Comparison of ENCODE assay signal across 22 cellular contexts in the genomic region with DNA sequence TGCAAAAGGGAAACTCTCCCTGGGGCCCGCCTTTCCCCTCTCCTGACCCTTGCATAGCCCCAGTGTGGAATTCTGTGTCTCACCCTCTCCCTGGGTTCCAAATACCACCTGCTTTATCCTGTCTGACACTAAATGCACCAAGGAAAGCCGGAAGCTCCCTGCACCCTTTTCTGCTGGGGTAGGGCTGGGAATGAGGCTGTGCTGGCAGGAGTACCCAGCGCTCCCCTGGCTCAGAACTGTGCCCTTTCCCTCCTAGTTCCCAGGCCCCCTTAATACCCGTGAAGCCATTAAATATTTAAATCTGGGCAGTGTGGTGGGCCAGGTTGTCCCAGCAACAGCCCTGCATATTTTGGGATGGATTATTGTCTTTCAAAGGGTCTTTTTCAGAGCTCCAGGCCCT.
"Had no signal": no experiment of that assay in that cellular context is flagged by ENCODE, and none has a peak within 500 bp of the region (broad histone marks: within the 10 kb centered on the region; RNA-seq: fewer than 3 reads in every experiment).

No MANE protein-coding gene starts in this region.

- FAIRE-seq: TTC549 had no signal

- H3K4me3 Mint-ChIP-seq: naive B cell, T-cell had no signal

- H3K36me3 ChIP-seq: heart left ventricle, left lung, tibial artery, WERI-Rb-1 had no signal

- H3K9me3 ChIP-seq: heart left ventricle, left lung, tibial artery had no signal

- H3K27ac Mint-ChIP-seq: activated naive CD4-positive, alpha-beta T cell treated with anti-CD3 and anti-CD28 coated beads, Interleukin-2, amount 50 U/mL, for 72 hours; naive B cell; progenitor cell of endocrine pancreas; T-cell had no signal

- DNase-seq: activated CD4-positive, alpha-beta T cell treated with anti-CD3 and anti-CD28 coated beads for 1 hour; activated CD4-positive, alpha-beta T cell treated with anti-CD3 and anti-CD28 coated beads, Interleukin-2, amount 50 U/mL, for 1 hour; activated gamma-delta T cell treated with Interleukin-2 at 50 U/mL for 16 hours; activated T-cell treated with anti-CD3 and anti-CD28 coated beads, Interleukin-2, amount 50 U/mL, for 1 hour; aorta; central memory CD4-positive, alpha-beta T cell; dermis blood vessel endothelial cell; effector memory CD4-positive, alpha-beta T cell; heart left ventricle; kidney glomerular epithelial cell; left lung; naive B cell; stimulated activated CD4-positive, alpha-beta T cell treated with anti-CD3 and anti-CD28 coated beads, Interleukin-12 subunit alpha, Interleukin-12 subunit beta, amount 100 ng/mL, for 4 hours; stimulated activated CD4-positive, alpha-beta T cell treated with anti-CD3 and anti-CD28 coated beads, Interleukin-4, amount 100 ng/mL, for 4 hours; stimulated activated naive CD8-positive, alpha-beta T cell treated with anti-CD3 and anti-CD28 coated beads, Interleukin-15, Interleukin-2, amounts not matched to agents 100 U/mL and 50 U/mL, for 24 hours; T-cell; tibial artery; WERI-Rb-1 had no signal

- H3K36me3 Mint-ChIP-seq: activated naive CD4-positive, alpha-beta T cell treated with anti-CD3 and anti-CD28 coated beads, Interleukin-2, amount 50 U/mL, for 72 hours; naive B cell had no signal

- H3K4me3 ChIP-seq: heart left ventricle, left lung, lung, tibial artery had no signal

- H3K27ac ChIP-seq: left lung, tibial artery, WERI-Rb-1 had no signal

- H3K4me1 Mint-ChIP-seq: naive B cell had no signal

- H3K9me3 Mint-ChIP-seq: activated naive CD4-positive, alpha-beta T cell treated with anti-CD3 and anti-CD28 coated beads, Interleukin-2, amount 50 U/mL, for 72 hours; naive B cell; T-cell had no signal

- H3K27me3 Mint-ChIP-seq: progenitor cell of endocrine pancreas, T-cell had no signal

- ATAC-seq: activated naive CD4-positive, alpha-beta T cell treated with anti-CD3 and anti-CD28 coated beads, Interleukin-2, amount 50 U/mL, for 72 hours; heart left ventricle; stimulated activated naive CD8-positive, alpha-beta T cell treated with anti-CD3 and anti-CD28 coated beads, Interleukin-15, Interleukin-2, amounts not matched to agents 100 U/mL and 50 U/mL, for 24 hours; T-cell had no signal

- H3K27me3 ChIP-seq: heart left ventricle, left lung, tibial artery had no signal
